1 cellular context compared by ENCODE assay signal in the genomic region with DNA sequence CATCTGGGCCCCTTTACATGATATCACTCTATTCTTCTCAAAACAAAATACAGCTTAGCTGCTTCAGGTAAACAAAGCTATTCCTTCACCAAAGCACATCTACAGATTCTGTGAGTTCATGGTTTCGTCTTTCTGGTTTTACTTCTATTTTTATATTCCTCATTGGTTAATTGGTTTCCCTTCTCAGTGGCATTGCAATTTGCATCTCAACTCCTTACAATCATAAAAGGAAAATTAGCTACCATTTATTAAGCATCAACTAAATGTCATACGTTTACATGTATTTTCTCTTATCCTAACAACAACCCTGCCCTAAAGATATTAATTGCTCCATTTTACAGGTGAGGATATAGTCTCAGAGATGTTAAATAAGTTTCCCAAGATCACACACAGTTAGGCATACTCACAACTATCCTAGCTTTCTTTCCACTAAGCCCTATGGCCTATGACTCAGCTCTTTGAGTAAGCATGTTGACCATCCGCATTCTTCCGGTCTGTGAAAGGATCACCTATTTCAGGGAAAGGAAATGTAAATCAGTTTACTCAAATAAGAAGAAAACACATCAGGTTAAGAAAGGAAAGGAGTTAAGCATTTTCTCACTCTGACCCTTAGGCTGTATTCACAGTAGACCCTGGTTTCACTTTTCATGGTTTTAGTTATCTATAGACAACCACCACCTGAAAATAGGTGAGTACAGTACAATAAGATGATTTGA.
A peak's percentile ranks its signal among the peaks of the same experiment; 100 is the strongest.
TF ChIP-seq lines count a peak whose summit lies in the region.

No MANE protein-coding gene starts in this region.

TF ChIP-seq in HepG2, 621 proteins besides CTCF, POLR2A, EP300 and RAD21 (continued from another document and continues in another):
- TF ChIP-seq, protein P1, sequence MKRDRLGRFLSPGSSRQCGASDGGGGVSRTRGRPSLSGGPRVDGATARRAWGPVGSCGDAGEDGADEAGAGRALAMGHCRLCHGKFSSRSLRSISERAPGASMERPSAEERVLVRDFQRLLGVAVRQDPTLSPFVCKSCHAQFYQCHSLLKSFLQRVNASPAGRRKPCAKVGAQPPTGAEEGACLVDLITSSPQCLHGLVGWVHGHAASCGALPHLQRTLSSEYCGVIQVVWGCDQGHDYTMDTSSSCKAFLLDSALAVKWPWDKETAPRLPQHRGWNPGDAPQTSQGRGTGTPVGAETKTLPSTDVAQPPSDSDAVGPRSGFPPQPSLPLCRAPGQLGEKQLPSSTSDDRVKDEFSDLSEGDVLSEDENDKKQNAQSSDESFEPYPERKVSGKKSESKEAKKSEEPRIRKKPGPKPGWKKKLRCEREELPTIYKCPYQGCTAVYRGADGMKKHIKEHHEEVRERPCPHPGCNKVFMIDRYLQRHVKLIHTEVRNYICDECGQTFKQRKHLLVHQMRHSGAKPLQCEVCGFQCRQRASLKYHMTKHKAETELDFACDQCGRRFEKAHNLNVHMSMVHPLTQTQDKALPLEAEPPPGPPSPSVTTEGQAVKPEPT (CRISPR knock-in tag; IDR thresholded peaks at IDR 0.05; ENCODE audit: low read depth): no peak
- no peak for TF ChIP-seq ZNF207 (IDR thresholded peaks at IDR 0.05; ENCODE audit: borderline replicate concordance)
- TF ChIP-seq SRF (IDR thresholded peaks at IDR 0.05; ENCODE audit: low read depth, low read length): no peak
- no peak for TF ChIP-seq GABPA (IDR thresholded peaks at IDR 0.05; ENCODE audit: low read depth, low read length)
- TF ChIP-seq GABPA (CRISPR knock-in tag; IDR thresholded peaks at IDR 0.05; ENCODE audit: low read depth): peak; percentile 70
- TF ChIP-seq, protein P2, sequence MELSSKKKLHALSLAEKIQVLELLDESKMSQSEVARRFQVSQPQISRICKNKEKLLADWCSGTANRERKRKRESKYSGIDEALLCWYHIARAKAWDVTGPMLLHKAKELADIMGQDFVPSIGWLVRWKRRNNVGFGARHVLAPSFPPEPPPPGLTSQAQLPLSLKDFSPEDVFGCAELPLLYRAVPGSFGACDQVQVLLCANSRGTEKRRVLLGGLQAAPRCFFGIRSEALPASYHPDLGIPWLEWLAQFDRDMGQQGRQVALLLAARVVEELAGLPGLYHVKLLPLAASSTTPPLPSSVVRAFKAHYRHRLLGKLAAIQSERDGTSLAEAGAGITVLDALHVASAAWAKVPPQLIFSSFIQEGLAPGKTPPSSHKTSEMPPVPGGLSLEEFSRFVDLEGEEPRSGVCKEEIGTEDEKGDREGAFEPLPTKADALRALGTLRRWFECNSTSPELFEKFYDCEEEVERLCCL (CRISPR knock-in tag; IDR thresholded peaks at IDR 0.05; ENCODE audit: borderline replicate concordance): no peak
- TF ChIP-seq THAP11 (CRISPR knock-in tag; IDR thresholded peaks at IDR 0.05): no peak
- TF ChIP-seq, protein P3, sequence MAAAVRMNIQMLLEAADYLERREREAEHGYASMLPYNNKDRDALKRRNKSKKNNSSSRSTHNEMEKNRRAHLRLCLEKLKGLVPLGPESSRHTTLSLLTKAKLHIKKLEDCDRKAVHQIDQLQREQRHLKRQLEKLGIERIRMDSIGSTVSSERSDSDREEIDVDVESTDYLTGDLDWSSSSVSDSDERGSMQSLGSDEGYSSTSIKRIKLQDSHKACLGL (CRISPR knock-in tag; IDR thresholded peaks at IDR 0.05): no peak
- no peak for TF ChIP-seq ZKSCAN8 (CRISPR knock-in tag; IDR thresholded peaks at IDR 0.05; ENCODE audit: borderline replicate concordance)
- TF ChIP-seq, protein P4, sequence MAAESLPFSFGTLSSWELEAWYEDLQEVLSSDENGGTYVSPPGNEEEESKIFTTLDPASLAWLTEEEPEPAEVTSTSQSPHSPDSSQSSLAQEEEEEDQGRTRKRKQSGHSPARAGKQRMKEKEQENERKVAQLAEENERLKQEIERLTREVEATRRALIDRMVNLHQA (CRISPR knock-in tag; IDR thresholded peaks at IDR 0.05): no peak
- no peak for TF ChIP-seq TAF1 (CRISPR knock-in tag; IDR thresholded peaks at IDR 0.05)
- TF ChIP-seq, protein P5, sequence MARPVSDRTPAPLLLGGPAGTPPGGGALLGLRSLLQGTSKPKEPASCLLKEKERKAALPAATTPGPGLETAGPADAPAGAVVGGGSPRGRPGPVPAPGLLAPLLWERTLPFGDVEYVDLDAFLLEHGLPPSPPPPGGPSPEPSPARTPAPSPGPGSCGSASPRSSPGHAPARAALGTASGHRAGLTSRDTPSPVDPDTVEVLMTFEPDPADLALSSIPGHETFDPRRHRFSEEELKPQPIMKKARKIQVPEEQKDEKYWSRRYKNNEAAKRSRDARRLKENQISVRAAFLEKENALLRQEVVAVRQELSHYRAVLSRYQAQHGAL (CRISPR knock-in tag; IDR thresholded peaks at IDR 0.05; ENCODE audit: not compliant biosample characterization): no peak
- TF ChIP-seq, protein P6, sequence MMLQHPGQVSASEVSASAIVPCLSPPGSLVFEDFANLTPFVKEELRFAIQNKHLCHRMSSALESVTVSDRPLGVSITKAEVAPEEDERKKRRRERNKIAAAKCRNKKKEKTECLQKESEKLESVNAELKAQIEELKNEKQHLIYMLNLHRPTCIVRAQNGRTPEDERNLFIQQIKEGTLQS (CRISPR knock-in tag; IDR thresholded peaks at IDR 0.05): peak; percentile 57; the same call in 1 of the 2 replicates
- TF ChIP-seq ZNF569 (CRISPR knock-in tag; IDR thresholded peaks at IDR 0.05; ENCODE audit: borderline replicate concordance): no peak
- TF ChIP-seq, protein P7, sequence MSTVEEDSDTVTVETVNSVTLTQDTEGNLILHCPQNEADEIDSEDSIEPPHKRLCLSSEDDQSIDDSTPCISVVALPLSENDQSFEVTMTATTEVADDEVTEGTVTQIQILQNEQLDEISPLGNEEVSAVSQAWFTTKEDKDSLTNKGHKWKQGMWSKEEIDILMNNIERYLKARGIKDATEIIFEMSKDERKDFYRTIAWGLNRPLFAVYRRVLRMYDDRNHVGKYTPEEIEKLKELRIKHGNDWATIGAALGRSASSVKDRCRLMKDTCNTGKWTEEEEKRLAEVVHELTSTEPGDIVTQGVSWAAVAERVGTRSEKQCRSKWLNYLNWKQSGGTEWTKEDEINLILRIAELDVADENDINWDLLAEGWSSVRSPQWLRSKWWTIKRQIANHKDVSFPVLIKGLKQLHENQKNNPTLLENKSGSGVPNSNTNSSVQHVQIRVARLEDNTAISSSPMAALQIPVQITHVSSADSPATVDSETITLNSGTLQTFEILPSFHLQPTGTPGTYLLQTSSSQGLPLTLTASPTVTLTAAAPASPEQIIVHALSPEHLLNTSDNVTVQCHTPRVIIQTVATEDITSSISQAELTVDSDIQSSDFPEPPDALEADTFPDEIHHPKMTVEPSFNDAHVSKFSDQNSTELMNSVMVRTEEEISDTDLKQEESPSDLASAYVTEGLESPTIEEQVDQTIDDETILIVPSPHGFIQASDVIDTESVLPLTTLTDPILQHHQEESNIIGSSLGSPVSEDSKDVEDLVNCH (CRISPR knock-in tag; IDR thresholded peaks at IDR 0.05): no peak
- TF ChIP-seq, protein P8, sequence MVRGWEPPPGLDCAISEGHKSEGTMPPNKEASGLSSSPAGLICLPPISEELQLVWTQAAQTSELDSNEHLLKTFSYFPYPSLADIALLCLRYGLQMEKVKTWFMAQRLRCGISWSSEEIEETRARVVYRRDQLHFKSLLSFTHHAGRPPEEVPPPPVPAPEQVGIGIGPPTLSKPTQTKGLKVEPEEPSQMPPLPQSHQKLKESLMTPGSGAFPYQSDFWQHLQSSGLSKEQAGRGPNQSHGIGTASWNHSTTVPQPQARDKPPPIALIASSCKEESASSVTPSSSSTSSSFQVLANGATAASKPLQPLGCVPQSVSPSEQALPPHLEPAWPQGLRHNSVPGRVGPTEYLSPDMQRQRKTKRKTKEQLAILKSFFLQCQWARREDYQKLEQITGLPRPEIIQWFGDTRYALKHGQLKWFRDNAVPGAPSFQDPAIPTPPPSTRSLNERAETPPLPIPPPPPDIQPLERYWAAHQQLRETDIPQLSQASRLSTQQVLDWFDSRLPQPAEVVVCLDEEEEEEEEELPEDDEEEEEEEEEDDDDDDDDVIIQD (CRISPR knock-in tag; IDR thresholded peaks at IDR 0.05; ENCODE audit: low read depth): peak; percentile 48; the same call in 1 of the 2 replicates
- TF ChIP-seq CREB1 (IDR thresholded peaks at IDR 0.05): no peak
- TF ChIP-seq CREB1 (CRISPR knock-in tag; IDR thresholded peaks at IDR 0.05): no peak
- no peak for TF ChIP-seq ZNF737 (CRISPR knock-in tag; IDR thresholded peaks at IDR 0.05; ENCODE audit: borderline replicate concordance)
- TF ChIP-seq EHMT2 (IDR thresholded peaks at IDR 0.05; ENCODE audit: borderline replicate concordance, low read depth, low read length): no peak
- TF ChIP-seq, protein P9, sequence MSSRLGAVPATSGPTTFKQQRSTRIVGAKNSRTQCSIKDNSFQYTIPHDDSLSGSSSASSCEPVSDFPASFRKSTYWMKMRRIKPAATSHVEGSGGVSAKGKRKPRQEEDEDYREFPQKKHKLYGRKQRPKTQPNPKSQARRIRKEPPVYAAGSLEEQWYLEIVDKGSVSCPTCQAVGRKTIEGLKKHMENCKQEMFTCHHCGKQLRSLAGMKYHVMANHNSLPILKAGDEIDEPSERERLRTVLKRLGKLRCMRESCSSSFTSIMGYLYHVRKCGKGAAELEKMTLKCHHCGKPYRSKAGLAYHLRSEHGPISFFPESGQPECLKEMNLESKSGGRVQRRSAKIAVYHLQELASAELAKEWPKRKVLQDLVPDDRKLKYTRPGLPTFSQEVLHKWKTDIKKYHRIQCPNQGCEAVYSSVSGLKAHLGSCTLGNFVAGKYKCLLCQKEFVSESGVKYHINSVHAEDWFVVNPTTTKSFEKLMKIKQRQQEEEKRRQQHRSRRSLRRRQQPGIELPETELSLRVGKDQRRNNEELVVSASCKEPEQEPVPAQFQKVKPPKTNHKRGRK (CRISPR knock-in tag; IDR thresholded peaks at IDR 0.05): no peak
- TF ChIP-seq ZNF263 (CRISPR knock-in tag; IDR thresholded peaks at IDR 0.05): no peak
- peak; percentile 69; the same call in 1 of the 2 replicates for TF ChIP-seq GATAD2A (CRISPR knock-in tag; IDR thresholded peaks at IDR 0.05)
- TF ChIP-seq SOX13 (IDR thresholded peaks at IDR 0.05): no peak
- no peak for TF ChIP-seq SOX13 (CRISPR knock-in tag; conservative IDR thresholded peaks at IDR 0.05 in 1 of 2, IDR thresholded peaks at IDR 0.05 in 1 of 2)
- TF ChIP-seq, protein P10, sequence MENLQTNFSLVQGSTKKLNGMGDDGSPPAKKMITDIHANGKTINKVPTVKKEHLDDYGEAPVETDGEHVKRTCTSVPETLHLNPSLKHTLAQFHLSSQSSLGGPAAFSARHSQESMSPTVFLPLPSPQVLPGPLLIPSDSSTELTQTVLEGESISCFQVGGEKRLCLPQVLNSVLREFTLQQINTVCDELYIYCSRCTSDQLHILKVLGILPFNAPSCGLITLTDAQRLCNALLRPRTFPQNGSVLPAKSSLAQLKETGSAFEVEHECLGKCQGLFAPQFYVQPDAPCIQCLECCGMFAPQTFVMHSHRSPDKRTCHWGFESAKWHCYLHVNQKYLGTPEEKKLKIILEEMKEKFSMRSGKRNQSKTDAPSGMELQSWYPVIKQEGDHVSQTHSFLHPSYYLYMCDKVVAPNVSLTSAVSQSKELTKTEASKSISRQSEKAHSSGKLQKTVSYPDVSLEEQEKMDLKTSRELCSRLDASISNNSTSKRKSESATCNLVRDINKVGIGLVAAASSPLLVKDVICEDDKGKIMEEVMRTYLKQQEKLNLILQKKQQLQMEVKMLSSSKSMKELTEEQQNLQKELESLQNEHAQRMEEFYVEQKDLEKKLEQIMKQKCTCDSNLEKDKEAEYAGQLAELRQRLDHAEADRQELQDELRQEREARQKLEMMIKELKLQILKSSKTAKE (CRISPR knock-in tag; IDR thresholded peaks at IDR 0.05; ENCODE audit: borderline replicate concordance): no peak
- no peak for TF ChIP-seq ZNF891 (CRISPR knock-in tag; IDR thresholded peaks at IDR 0.05)
- TF ChIP-seq POLR2AphosphoS2 (IDR thresholded peaks at IDR 0.05; ENCODE audit: low read depth, low read length): no peak
- TF ChIP-seq YEATS4 (CRISPR knock-in tag; IDR thresholded peaks at IDR 0.05; ENCODE audit: borderline replicate concordance): no peak
- TF ChIP-seq, protein P11, sequence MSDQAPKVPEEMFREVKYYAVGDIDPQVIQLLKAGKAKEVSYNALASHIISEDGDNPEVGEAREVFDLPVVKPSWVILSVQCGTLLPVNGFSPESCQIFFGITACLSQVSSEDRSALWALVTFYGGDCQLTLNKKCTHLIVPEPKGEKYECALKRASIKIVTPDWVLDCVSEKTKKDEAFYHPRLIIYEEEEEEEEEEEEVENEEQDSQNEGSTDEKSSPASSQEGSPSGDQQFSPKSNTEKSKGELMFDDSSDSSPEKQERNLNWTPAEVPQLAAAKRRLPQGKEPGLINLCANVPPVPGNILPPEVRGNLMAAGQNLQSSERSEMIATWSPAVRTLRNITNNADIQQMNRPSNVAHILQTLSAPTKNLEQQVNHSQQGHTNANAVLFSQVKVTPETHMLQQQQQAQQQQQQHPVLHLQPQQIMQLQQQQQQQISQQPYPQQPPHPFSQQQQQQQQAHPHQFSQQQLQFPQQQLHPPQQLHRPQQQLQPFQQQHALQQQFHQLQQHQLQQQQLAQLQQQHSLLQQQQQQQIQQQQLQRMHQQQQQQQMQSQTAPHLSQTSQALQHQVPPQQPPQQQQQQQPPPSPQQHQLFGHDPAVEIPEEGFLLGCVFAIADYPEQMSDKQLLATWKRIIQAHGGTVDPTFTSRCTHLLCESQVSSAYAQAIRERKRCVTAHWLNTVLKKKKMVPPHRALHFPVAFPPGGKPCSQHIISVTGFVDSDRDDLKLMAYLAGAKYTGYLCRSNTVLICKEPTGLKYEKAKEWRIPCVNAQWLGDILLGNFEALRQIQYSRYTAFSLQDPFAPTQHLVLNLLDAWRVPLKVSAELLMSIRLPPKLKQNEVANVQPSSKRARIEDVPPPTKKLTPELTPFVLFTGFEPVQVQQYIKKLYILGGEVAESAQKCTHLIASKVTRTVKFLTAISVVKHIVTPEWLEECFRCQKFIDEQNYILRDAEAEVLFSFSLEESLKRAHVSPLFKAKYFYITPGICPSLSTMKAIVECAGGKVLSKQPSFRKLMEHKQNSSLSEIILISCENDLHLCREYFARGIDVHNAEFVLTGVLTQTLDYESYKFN (CRISPR knock-in tag; conservative IDR thresholded peaks at IDR 0.05): peak; percentile 36; the same call in 1 of the 2 replicates
- TF ChIP-seq, protein P12, sequence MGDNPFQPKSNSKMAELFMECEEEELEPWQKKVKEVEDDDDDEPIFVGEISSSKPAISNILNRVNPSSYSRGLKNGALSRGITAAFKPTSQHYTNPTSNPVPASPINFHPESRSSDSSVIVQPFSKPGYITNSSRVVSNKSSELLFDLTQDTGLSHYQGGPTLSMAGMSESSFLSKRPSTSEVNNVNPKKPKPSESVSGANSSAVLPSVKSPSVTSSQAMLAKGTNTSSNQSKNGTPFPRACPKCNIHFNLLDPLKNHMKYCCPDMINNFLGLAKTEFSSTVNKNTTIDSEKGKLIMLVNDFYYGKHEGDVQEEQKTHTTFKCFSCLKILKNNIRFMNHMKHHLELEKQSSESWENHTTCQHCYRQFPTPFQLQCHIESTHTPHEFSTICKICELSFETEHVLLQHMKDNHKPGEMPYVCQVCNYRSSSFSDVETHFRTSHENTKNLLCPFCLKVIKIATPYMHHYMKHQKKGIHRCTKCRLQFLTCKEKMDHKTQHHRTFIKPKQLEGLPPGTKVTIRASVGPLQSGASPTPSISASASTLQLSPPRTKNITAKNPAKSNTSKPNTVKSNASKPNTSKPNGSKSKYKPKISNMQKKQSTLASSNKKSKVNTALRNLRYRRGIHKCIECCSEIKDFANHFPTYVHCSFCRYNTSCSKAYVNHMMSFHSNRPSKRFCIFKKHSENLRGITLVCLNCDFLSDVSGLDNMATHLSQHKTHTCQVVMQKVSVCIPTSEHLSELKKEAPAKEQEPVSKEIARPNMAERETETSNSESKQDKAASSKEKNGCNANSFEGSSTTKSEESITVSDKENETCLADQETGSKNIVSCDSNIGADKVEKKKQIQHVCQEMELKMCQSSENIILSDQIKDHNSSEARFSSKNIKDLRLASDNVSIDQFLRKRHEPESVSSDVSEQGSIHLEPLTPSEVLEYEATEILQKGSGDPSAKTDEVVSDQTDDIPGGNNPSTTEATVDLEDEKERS (CRISPR knock-in tag; IDR thresholded peaks at IDR 0.05): no peak
- TF ChIP-seq NCOR1 (IDR thresholded peaks at IDR 0.05; ENCODE audit: borderline replicate concordance, low read length): no peak
- TF ChIP-seq CHD2 (IDR thresholded peaks at IDR 0.05; ENCODE audit: low read depth, low read length): no peak
- no peak for TF ChIP-seq THYN1 (CRISPR knock-in tag; IDR thresholded peaks at IDR 0.05; ENCODE audit: borderline replicate concordance, low read depth)
